ENCODE assay signal across 29 cellular contexts in the genomic region with DNA sequence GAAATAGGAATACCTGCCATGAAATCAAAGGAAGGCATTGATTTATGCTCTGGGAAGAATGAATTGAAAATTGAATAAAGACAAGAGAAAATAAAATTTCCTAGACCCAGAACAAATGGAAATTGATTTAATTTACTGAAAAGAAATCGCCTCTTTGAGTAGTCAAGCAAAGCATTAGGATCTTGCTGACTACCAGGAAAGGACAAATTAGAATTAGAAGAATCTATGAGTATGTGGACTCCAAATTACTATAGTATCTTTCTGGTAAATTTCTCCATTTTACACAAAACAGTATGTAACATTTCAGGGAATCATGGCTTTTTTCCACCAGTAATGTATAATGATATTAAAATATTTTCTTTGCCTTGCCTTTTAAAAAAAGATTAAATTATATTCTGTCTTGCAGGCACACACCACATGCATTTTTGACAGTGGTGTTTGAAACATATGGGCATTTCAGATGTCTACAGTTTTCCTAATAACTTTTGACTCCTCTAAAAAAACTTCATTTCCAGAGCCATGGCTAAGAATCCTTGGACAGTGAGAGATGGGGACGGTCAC.
DNase-seq lines count a peak whose midpoint lies in the region; ATAC-seq and TF ChIP-seq lines count a peak whose summit lies in the region.
"Had no signal": no experiment of that assay in that cellular context is flagged by ENCODE, and none has a peak within 500 bp of the region (broad histone marks: within the 10 kb centered on the region; RNA-seq: fewer than 3 reads in every experiment).

No MANE protein-coding gene starts in this region.

- ATAC-seq in SK-N-SH treated with all-trans-retinoic acid at 6 μM for 48 hours = peak; percentile 73
- ATAC-seq: A549; CD8-positive, alpha-beta T cell had no signal

- no peak overlapping the region for H2AFZ ChIP-seq in SK-N-SH (ENCODE audit: low read depth)

- H3K4me3 ChIP-seq in SK-N-SH (ENCODE audit: low read depth in 2 of 2, low read length in 1 of 2) = no peak overlapping the region
- H3K4me3 ChIP-seq: A549; BLaER1; BLaER1 treated with 17β-estradiol and CSF1 and Interleukin-3, amounts not matched to agents 10 nM and 100 nM had no signal

- H3K4me1 ChIP-seq in SK-N-SH (ENCODE audit: control insufficient read depth in 1 of 2, insufficient read depth in 2 of 2, low read depth in 1 of 2, low read length in 1 of 2) = peaks cover 0 to 2% of the 10 kb centered on the region in 2 experiments; a peak in 2 of 4 replicates
- H3K4me1 ChIP-seq: A549; BLaER1; BLaER1 treated with 17β-estradiol and CSF1 and Interleukin-3, amounts not matched to agents 10 nM and 100 nM; Caco-2 had no signal

- H3K79me2 ChIP-seq in SK-N-SH (ENCODE audit: insufficient read depth) = no peaks in the 10 kb centered on the region

- no peaks in the 10 kb centered on the region for H3K9me3 ChIP-seq in SK-N-SH
- H3K9me3 ChIP-seq: A549; BE2C; BLaER1; BLaER1 treated with 17β-estradiol and CSF1 and Interleukin-3, amounts not matched to agents 10 nM and 100 nM; Caco-2 had no signal

- no peak for TF ChIP-seq RAD21 in SK-N-SH (IDR thresholded peaks at IDR 0.05; ENCODE audit: low read length)

- H4K20me1 ChIP-seq in SK-N-SH (ENCODE audit: insufficient read depth) = no peaks in the 10 kb centered on the region
- H4K20me1 ChIP-seq: BLaER1; BLaER1 treated with 17β-estradiol and CSF1 and Interleukin-3, amounts not matched to agents 10 nM and 100 nM had no signal

- no peaks in the 10 kb centered on the region for H3K27me3 ChIP-seq in SK-N-SH (ENCODE audit: insufficient read depth)
- H3K27me3 ChIP-seq: BE2C; BLaER1; BLaER1 treated with 17β-estradiol and CSF1 and Interleukin-3, amounts not matched to agents 10 nM and 100 nM had no signal

- POLR2A ChIA-PET in SK-N-SH (lab: Yijun Ruan, JAX) = no interaction called here

- no peaks in the 10 kb centered on the region for H3F3A ChIP-seq in SK-N-SH (replicated peaks; ENCODE audit: insufficient read depth)

- H3K9ac ChIP-seq in SK-N-SH = no peak overlapping the region
- H3K9ac ChIP-seq: BLaER1; BLaER1 treated with 17β-estradiol and CSF1 and Interleukin-3, amounts not matched to agents 10 nM and 100 nM had no signal

- no peak for DNase-seq in SK-N-SH
- peak; percentile 58 for DNase-seq in SK-N-DZ (ENCODE audit: low spot score)
- no peak for DNase-seq in stimulated activated CD4-positive, alpha-beta T cell treated with anti-CD3 and anti-CD28 coated beads, Interleukin-4, amount 100 ng/mL, for 1 hour
- DNase-seq: 8988T; ACHN; AML-193; BE2C; C1 segment of cervical spinal cord; Caco-2; Calu3; CD4-positive, alpha-beta memory T cell; CD4-positive, alpha-beta T cell; CD4-positive, CD25-positive, alpha-beta regulatory T cell; CD8-positive, alpha-beta memory T cell; CD8-positive, alpha-beta T cell; COR-L47; DMS 273 treated with DMSO at 0.1 percent for 48 hours; DMS153; DMS53; DMS79; DMS79 treated with DMSO at 0.1 percent for 48 hours; DND-41; EL had no signal

- WGBS in SK-N-SH (ENCODE audit: low lambda C conversion rate) = 23% methylated on average over 2 of the region's 2 CpGs

- TF ChIP-seq CTCF in SK-N-SH (IDR thresholded peaks at IDR 0.05) = no peak

- H3K36me3 ChIP-seq in SK-N-SH (replicated peaks in 1 of 2; ENCODE audit: control insufficient read depth in 1 of 2, insufficient read depth in 2 of 2, low read length in 1 of 2) = no peaks in the 10 kb centered on the region
- H3K36me3 ChIP-seq: BE2C; BLaER1; BLaER1 treated with 17β-estradiol and CSF1 and Interleukin-3, amounts not matched to agents 10 nM and 100 nM had no signal

- H3K9me2 ChIP-seq in SK-N-SH = no peaks in the 10 kb centered on the region

- H3K4me2 ChIP-seq in SK-N-SH = no peak overlapping the region
- H3K4me2 ChIP-seq: A549; BLaER1; BLaER1 treated with 17β-estradiol and CSF1 and Interleukin-3, amounts not matched to agents 10 nM and 100 nM had no signal

- CTCF ChIA-PET in SK-N-SH (lab: Yijun Ruan, JAX) = no interaction called here

- peak in 1 of 2 experiments; percentile 76; a peak in 2 of 4 replicates for TF ChIP-seq EP300 in SK-N-SH (IDR thresholded peaks at IDR 0.05; ENCODE audit: borderline replicate concordance in 1 of 2, low read depth in 1 of 2, low read length in 1 of 2)

- H3K27ac ChIP-seq in SK-N-SH (ENCODE audit: low read depth in 2 of 2, low read length in 1 of 2) = peak overlapping the region in 1 of 2 experiments; percentile 83; a peak in 2 of 4 replicates
- H3K27ac ChIP-seq: 22Rv1; A549; BLaER1; BLaER1 treated with 17β-estradiol and CSF1 and Interleukin-3, amounts not matched to agents 10 nM and 100 nM; C4-2B had no signal

TF ChIP-seq in SK-N-SH treated with all-trans-retinoic acid at 6 μM for 48 hours, 23 proteins besides CTCF, POLR2A, EP300 and RAD21 (continues in another document):
- TF ChIP-seq RARB (CRISPR knock-in tag; IDR thresholded peaks at IDR 0.05) (no peak), ZNF70 (CRISPR knock-in tag; IDR thresholded peaks at IDR 0.05) (no peak), ZNF565 (CRISPR knock-in tag; conservative IDR thresholded peaks at IDR 0.05; ENCODE audit: low read depth) (no peak), TSHZ2 (CRISPR knock-in tag; IDR thresholded peaks at IDR 0.05) (no peak; the same call in 1 of the 2 replicates), ISL1 (CRISPR knock-in tag; IDR thresholded peaks at IDR 0.05) (peak; percentile 82), ZC3H10 (CRISPR knock-in tag; IDR thresholded peaks at IDR 0.05) (peak; percentile 77; the same call in 1 of the 2 replicates), TCF4 (CRISPR knock-in tag; IDR thresholded peaks at IDR 0.05; ENCODE audit: borderline replicate concordance) (peak; percentile 63; the same call in 1 of the 2 replicates)

TF ChIP-seq in SK-N-SH, 30 proteins besides CTCF, POLR2A, EP300 and RAD21:
- TF ChIP-seq MEF2A (IDR thresholded peaks at IDR 0.05; ENCODE audit: borderline replicate concordance, low read depth) (no peak), TEAD4 (IDR thresholded peaks at IDR 0.05; ENCODE audit: borderline replicate concordance, insufficient read depth) (no peak), NFIC (IDR thresholded peaks at IDR 0.05; ENCODE audit: borderline replicate concordance) (no peak), CHD2 (IDR thresholded peaks at IDR 0.05; ENCODE audit: low read length, partially characterized antibody) (no peak), TAF1 (IDR thresholded peaks at IDR 0.05; ENCODE audit: borderline replicate concordance, low read depth, low read length) (no peak), SMC3 (IDR thresholded peaks at IDR 0.05; ENCODE audit: low read depth, low read length) (no peak), ZBTB33 (IDR thresholded peaks at IDR 0.05; ENCODE audit: borderline replicate concordance, low read depth) (no peak), GABPA (IDR thresholded peaks at IDR 0.05; ENCODE audit: low read depth) (no peak), FOXM1 (IDR thresholded peaks at IDR 0.05; ENCODE audit: low read depth) (no peak)
- TF ChIP-seq, protein P1, sequence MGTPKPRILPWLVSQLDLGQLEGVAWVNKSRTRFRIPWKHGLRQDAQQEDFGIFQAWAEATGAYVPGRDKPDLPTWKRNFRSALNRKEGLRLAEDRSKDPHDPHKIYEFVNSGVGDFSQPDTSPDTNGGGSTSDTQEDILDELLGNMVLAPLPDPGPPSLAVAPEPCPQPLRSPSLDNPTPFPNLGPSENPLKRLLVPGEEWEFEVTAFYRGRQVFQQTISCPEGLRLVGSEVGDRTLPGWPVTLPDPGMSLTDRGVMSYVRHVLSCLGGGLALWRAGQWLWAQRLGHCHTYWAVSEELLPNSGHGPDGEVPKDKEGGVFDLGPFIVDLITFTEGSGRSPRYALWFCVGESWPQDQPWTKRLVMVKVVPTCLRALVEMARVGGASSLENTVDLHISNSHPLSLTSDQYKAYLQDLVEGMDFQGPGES (IDR thresholded peaks at IDR 0.05; ENCODE audit: low read depth, low read length) = no peak
- TF ChIP-seq, protein P2, sequence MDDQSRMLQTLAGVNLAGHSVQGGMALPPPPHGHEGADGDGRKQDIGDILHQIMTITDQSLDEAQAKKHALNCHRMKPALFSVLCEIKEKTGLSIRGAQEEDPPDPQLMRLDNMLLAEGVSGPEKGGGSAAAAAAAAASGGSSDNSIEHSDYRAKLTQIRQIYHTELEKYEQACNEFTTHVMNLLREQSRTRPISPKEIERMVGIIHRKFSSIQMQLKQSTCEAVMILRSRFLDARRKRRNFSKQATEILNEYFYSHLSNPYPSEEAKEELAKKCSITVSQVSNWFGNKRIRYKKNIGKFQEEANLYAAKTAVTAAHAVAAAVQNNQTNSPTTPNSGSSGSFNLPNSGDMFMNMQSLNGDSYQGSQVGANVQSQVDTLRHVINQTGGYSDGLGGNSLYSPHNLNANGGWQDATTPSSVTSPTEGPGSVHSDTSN (IDR thresholded peaks at IDR 0.05) = no peak
